Comparison of ENCODE assay signal across 27 cellular contexts in genomic region chr14:28780843-28781503, GRCh38. TPM values are rescaled to one million over a fixed set of nuclear protein-coding genes. Genes with fewer than 3 reads are reported as not detected.
DNase-seq lines count a peak whose midpoint lies in the region; ATAC-seq, FAIRE-seq and TF ChIP-seq lines count a peak whose summit lies in the region.
"Had no signal": no experiment of that assay in that cellular context is flagged by ENCODE, and none has a peak within 500 bp of the region (broad histone marks: within the 10 kb centered on the region; RNA-seq: fewer than 3 reads in every experiment).

No MANE protein-coding gene starts in this region.

- no peak overlapping the region for H2AFZ ChIP-seq in H1 (ENCODE audit: low read length)

- H2BK12ac ChIP-seq in H1 (ENCODE audit: low read depth, low read length) = no peak overlapping the region

- POLR2A ChIA-PET in H1 (lab: Charles Lee; ENCODE audit: partially characterized antibody) = no interaction called here

- TF ChIP-seq EP300 in H1 (IDR thresholded peaks at IDR 0.05; ENCODE audit: borderline replicate concordance in 1 of 2, low read depth in 2 of 2, low read length in 2 of 2) = no peak

- DNase-seq in NCI-H1694 treated with DMSO at 0.1 percent for 48 hours (lab: John Stamatoyannopoulos, UW) (peak; percentile 27), NCI-H1694 (lab: John Stamatoyannopoulos, UW) (no peak), NCI-H187 treated with DMSO at 0.1 percent for 48 hours (lab: John Stamatoyannopoulos, UW) (peak; percentile 63), H1 (ENCODE audit: low read depth in 1 of 2, low spot score in 2 of 2) (no peak), retina (peak; percentile 20), Right ventricle myocardium superior (no peak), HT-29 (ENCODE audit: low spot score) (no peak), ureter (ENCODE audit: low spot score) (no peak)
- DNase-seq: 8988T; activated CD4-positive, alpha-beta T cell treated with anti-CD3 and anti-CD28 coated beads for 4 hours; activated naive CD4-positive, alpha-beta T cell treated with anti-CD3 and anti-CD28 coated beads, Interleukin-2, amount 50 U/mL, for 16 hours; CD8-positive, alpha-beta T cell; DMS53; effector CD8-positive, alpha-beta T cell; gastrocnemius medialis; kidney glomerular epithelial cell; NCI-H1436 treated with DMSO at 0.1 percent for 48 hours; NCI-H2227 treated with DMSO at 0.1 percent for 48 hours; occipital lobe; SJCRH30; stimulated activated CD4-positive, alpha-beta T cell treated with anti-CD3 and anti-CD28 coated beads, Interleukin-4, amount 100 ng/mL, for 24 hours; stimulated activated naive CD4-positive, alpha-beta T cell treated with Interleukin-2 at 50 U/mL for 16 hours; tibial artery had no signal

- intact Hi-C loops in Right ventricle myocardium superior (cut with DNase I) = no loop called here

- H3K79me1 ChIP-seq in H1 (ENCODE audit: low read depth, low read length) = no peaks in the 10 kb centered on the region

- peaks cover 35 to 93% (median 62%) of the 10 kb centered on the region in 4 experiments for H3K27me3 ChIP-seq in H1 (replicated peaks in 1 of 4; ENCODE audit: control insufficient read depth in 3 of 4, extremely low read depth in 1 of 4, insufficient read depth in 3 of 4, low read length in 3 of 4)

- H3K4me2 ChIP-seq in H1 (ENCODE audit: insufficient read depth in 1 of 2, low read depth in 2 of 2, low read length in 2 of 2) = peak overlapping the region in 1 of 2 experiments; percentile 4; a peak in 1 of 4 replicates

- peak in 1 of 3 experiments; percentile 13; a peak in 1 of 4 replicates for TF ChIP-seq CTCF in H1 (IDR thresholded peaks at IDR 0.05; ENCODE audit: control extremely low read depth in 1 of 3, insufficient read depth in 1 of 3, low read depth in 1 of 3, low read length in 3 of 3)

- no peak for TF ChIP-seq POLR2A in H1 (IDR thresholded peaks at IDR 0.05; ENCODE audit: control extremely low read depth in 1 of 2, low read depth in 2 of 2, low read length in 2 of 2)

- H4K91ac ChIP-seq in H1 (replicated peaks; ENCODE audit: insufficient read length, low read length) = no peak overlapping the region

- 3% methylated on average over 4 of the region's 4 CpGs; no CpG with 5 or more reads in 1 of the 2 experiments for WGBS in H1 (ENCODE audit: extremely low coverage in 1 of 2, insufficient coverage in 1 of 2, insufficient read length in 1 of 2, insufficient replicate concordance in 2 of 2, low coverage in 1 of 2, low lambda C conversion rate in 2 of 2, missing lambda C conversion rate in 1 of 2), 2 experiments

- FAIRE-seq in H1 (lab: Jason Lieb, UNC) = peak; percentile 83

- H3K27ac ChIP-seq in H1 (ENCODE audit: low read depth, low read length) = no peak overlapping the region
- H3K27ac ChIP-seq: gastrocnemius medialis, SJCRH30, tibial artery had no signal

- peaks cover 11% of the 10 kb centered on the region for H3K23me2 ChIP-seq in H1 (ENCODE audit: low read depth, low read length)

- no peak overlapping the region for H3K23ac ChIP-seq in H1 (ENCODE audit: insufficient read length)

- peaks cover 4 to 11% (median 6%) of the 10 kb centered on the region in 4 experiments; a peak in 6 of 7 replicates for H3K4me1 ChIP-seq in H1 (replicated peaks in 1 of 4; ENCODE audit: control insufficient read depth in 3 of 4, insufficient read depth in 4 of 4, low read length in 3 of 4)
- H3K4me1 ChIP-seq: SJCRH30 had no signal

- ATAC-seq in Right ventricle myocardium superior (ENCODE audit: poor library complexity) = no peak
- ATAC-seq: CD8-positive, alpha-beta T cell; esophagus mucosa; gastrocnemius medialis; Panc1 had no signal

- CTCF ChIA-PET in H1 (lab: Charles Lee; ENCODE audit: partially characterized antibody) = interaction anchor here (0.9 to 2.9 kb wide), 8 partner anchors 11 to 756 kb away, joined by 3 to 9 read pairs (median 4); no protein-coding TSS in a partner anchor

- H2BK120ac ChIP-seq in H1 (replicated peaks; ENCODE audit: low read depth, low read length) = no peak overlapping the region

- H3K79me2 ChIP-seq in H1 (ENCODE audit: control insufficient read depth in 1 of 2, insufficient read depth in 2 of 2, low read length in 2 of 2) = no peaks in the 10 kb centered on the region

- no peak for TF ChIP-seq RAD21 in H1 (IDR thresholded peaks at IDR 0.05 in 1 of 2, conservative IDR thresholded peaks at IDR 0.05 in 1 of 2; ENCODE audit: low read depth in 2 of 2, low read length in 2 of 2)

- H3K14ac ChIP-seq in H1 (ENCODE audit: insufficient read length) = no peak overlapping the region

- no peak overlapping the region for H3K18ac ChIP-seq in H1 (ENCODE audit: extremely low read depth, low read length)

- no peak overlapping the region for H3K9ac ChIP-seq in H1 (replicated peaks in 1 of 4; ENCODE audit: extremely low read depth in 1 of 4, low read depth in 3 of 4, low read length in 3 of 4)

- H4K5ac ChIP-seq in H1 (ENCODE audit: insufficient read length, low read depth, low read length) = no peak overlapping the region

- H3K4me3 ChIP-seq in H1 (ENCODE audit: extremely low read depth in 1 of 4, insufficient read depth in 2 of 4, low read depth in 3 of 4, low read length in 4 of 4) = no peak overlapping the region
- H3K4me3 ChIP-seq: gastrocnemius medialis, SJCRH30, tibial artery had no signal

- H3K36me3 ChIP-seq in H1 (ENCODE audit: control insufficient read depth in 2 of 4, insufficient read depth in 4 of 4, low read length in 3 of 4) = no peaks in the 10 kb centered on the region
- H3K36me3 ChIP-seq: gastrocnemius medialis, SJCRH30, tibial artery had no signal

- H4K20me1 ChIP-seq in H1 (replicated peaks in 1 of 2; ENCODE audit: control insufficient read depth in 1 of 2, insufficient read depth in 2 of 2, low read length in 2 of 2) = peaks cover 0 to 2% of the 10 kb centered on the region in 2 experiments

- H4K8ac ChIP-seq in H1 (ENCODE audit: extremely low read depth, insufficient read depth, low read length) = no peak overlapping the region

- no peak overlapping the region for H2BK5ac ChIP-seq in H1 (ENCODE audit: low read depth, low read length)

- no peak overlapping the region for H2BK20ac ChIP-seq in H1 (ENCODE audit: low read length)

- H3K9me3 ChIP-seq in H1 (ENCODE audit: insufficient read depth in 2 of 2, low read depth in 1 of 2, low read length in 1 of 2) = no peaks in the 10 kb centered on the region
- H3K9me3 ChIP-seq: gastrocnemius medialis, SJCRH30, tibial artery had no signal

- no peak overlapping the region for H2BK15ac ChIP-seq in H1 (ENCODE audit: low read length)

- H3K56ac ChIP-seq in H1 (replicated peaks; ENCODE audit: insufficient read length, low read depth, low read length) = no peak overlapping the region

- no peak overlapping the region for H3K4ac ChIP-seq in H1 (replicated peaks; ENCODE audit: insufficient read length, low read depth, low read length)

- no peak overlapping the region for H2AK5ac ChIP-seq in H1 (ENCODE audit: low read depth, low read length)

TF ChIP-seq in H1, 55 proteins besides CTCF, POLR2A, EP300 and RAD21:
- TF ChIP-seq E2F6 (IDR thresholded peaks at IDR 0.05) (no peak), CBX5 (IDR thresholded peaks at IDR 0.05; ENCODE audit: low read depth, low read length) (no peak), SUZ12 (IDR thresholded peaks at IDR 0.05; ENCODE audit: low read length) (peak; percentile 14)

RNA-seq across cellular contexts. Expression of gene FOXG1, which starts 14.4 kb away (rescaled TPM):
- 0.24 and 0.29 TPM in 2 replicates for total RNA-seq in H1 (2021; fragmentation: NEBNext Ultra II Directional; extraction: Animal tissue kit (Norgen Biotek cat#: 25700))
- polyA plus RNA-seq in H1 (2011; rRNA removed) = 0.03 and 0.08 TPM in 2 replicates
- 0.03 TPM for polyA plus RNA-seq in H1 (2011; cell fraction: cytosol; rRNA removed)
- 0.09 TPM for polyA plus RNA-seq in H1 (2011; cell fraction: nucleus; rRNA removed)
- 0.05 to 0.12 TPM (median 0.11 TPM) in 4 replicates for polyA plus RNA-seq in H1 (2012, experiment 1 of 2)
- polyA plus RNA-seq in H1 (2012, experiment 2 of 2) = 0.07 TPM
- polyA plus RNA-seq in H1 (2013, experiment 1 of 2) = 0.14 TPM
- polyA plus RNA-seq in H1 (2013, experiment 2 of 2) = 0.13 TPM
- not detected in 2 replicates for polyA minus RNA-seq in H1 (2011; rRNA and poly(A)+ RNA removed)
- polyA minus RNA-seq in H1 (2011; cell fraction: cytosol; rRNA and poly(A)+ RNA removed) = not detected
- not detected for polyA minus RNA-seq in H1 (2011; cell fraction: nucleus; rRNA and poly(A)+ RNA removed)
- not detected for total RNA-seq in Right ventricle myocardium superior
- total RNA-seq in HT-29 (2014; rRNA removed; shearing (Covaris generic)) = not detected in 2 replicates
- not detected for total RNA-seq in ureter
- total RNA-seq: CD8-positive, alpha-beta T cell; esophagus mucosa; gastrocnemius medialis; T-helper 1 cell treated with Interleukin-12 subunit alpha and Interleukin-12 subunit beta and Interleukin-4 antibody, amounts not matched to agents 30 ng/mL and 1 ng/mL, for 36 hours had no signal
- polyA plus RNA-seq: IgD-negative memory B cell had no signal

Comparison
In these comparisons a context has a peak if more than half of its experiments do, and no peak if none do; other contexts are left out.
1. DNase-seq: peak in NCI-H1694 treated with DMSO at 0.1 percent for 48 hours (single experiment), NCI-H187 treated with DMSO at 0.1 percent for 48 hours (single experiment) and retina (single experiment); none in NCI-H1694 (single experiment), H1 (0 of 2), Right ventricle myocardium superior (single experiment), HT-29 (single experiment) and ureter (single experiment).